In the genomic region with DNA sequence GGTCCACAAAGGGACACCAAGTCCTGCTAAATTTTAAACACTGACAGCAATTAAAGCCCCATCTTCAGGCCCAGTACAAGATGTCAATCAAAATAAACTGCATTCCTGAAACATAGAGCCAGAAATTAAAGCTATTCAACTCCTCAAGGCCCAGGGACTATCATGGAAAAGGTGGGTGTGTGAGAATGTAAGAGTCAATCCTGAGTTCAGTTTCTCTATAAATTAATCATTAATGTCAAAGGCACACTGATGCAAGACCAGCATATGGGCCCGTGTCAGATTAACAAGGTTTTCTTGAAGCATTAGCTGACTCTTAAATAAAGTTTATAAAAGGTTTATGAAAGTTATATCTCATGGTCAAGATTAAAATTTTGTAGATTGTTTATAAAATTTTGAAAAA, we compare ENCODE assay signal across 2 cellular contexts.
A peak's percentile ranks its signal among the peaks of the same experiment; 100 is the strongest.
TF ChIP-seq lines count a peak whose summit lies in the region.

No MANE protein-coding gene starts in this region.

TF ChIP-seq in liver, 16 proteins besides CTCF, POLR2A, EP300 and RAD21:
- TF ChIP-seq TAF1 (conservative IDR thresholded peaks at IDR 0.05) (no peak), FOXA1 (IDR thresholded peaks at IDR 0.05) (no peak), HNF4A (conservative IDR thresholded peaks at IDR 0.05) (peak in 1 of 2 donors; percentile 28), SP1 (IDR thresholded peaks at IDR 0.05) (peak; percentile 11), EGR1 (IDR thresholded peaks at IDR 0.05; ENCODE audit: low read depth in 2 of 2) (peak in 1 of 2 donors; percentile 11)

TF ChIP-seq in HepG2, 621 proteins besides CTCF, POLR2A, EP300 and RAD21:
- no peak for TF ChIP-seq UBTF (CRISPR knock-in tag; IDR thresholded peaks at IDR 0.05)
- no peak for TF ChIP-seq DRAP1 (CRISPR knock-in tag; IDR thresholded peaks at IDR 0.05)
- no peak for TF ChIP-seq KDM6A (CRISPR knock-in tag; IDR thresholded peaks at IDR 0.05; ENCODE audit: low read depth)
- no peak for TF ChIP-seq ARHGAP35 (CRISPR knock-in tag; IDR thresholded peaks at IDR 0.05; ENCODE audit: borderline replicate concordance)
- no peak for TF ChIP-seq AGO1 (IDR thresholded peaks at IDR 0.05; ENCODE audit: low read depth, low read length, poor library complexity, severe bottlenecking)
- TF ChIP-seq ZNF180 (CRISPR knock-in tag; IDR thresholded peaks at IDR 0.05; ENCODE audit: borderline replicate concordance, low read depth): no peak
- TF ChIP-seq KDM4B (CRISPR knock-in tag; IDR thresholded peaks at IDR 0.05): no peak
- TF ChIP-seq ERF (CRISPR knock-in tag; IDR thresholded peaks at IDR 0.05): no peak
- TF ChIP-seq, protein P1, sequence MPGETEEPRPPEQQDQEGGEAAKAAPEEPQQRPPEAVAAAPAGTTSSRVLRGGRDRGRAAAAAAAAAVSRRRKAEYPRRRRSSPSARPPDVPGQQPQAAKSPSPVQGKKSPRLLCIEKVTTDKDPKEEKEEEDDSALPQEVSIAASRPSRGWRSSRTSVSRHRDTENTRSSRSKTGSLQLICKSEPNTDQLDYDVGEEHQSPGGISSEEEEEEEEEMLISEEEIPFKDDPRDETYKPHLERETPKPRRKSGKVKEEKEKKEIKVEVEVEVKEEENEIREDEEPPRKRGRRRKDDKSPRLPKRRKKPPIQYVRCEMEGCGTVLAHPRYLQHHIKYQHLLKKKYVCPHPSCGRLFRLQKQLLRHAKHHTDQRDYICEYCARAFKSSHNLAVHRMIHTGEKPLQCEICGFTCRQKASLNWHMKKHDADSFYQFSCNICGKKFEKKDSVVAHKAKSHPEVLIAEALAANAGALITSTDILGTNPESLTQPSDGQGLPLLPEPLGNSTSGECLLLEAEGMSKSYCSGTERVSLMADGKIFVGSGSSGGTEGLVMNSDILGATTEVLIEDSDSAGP (CRISPR knock-in tag; IDR thresholded peaks at IDR 0.05; ENCODE audit: borderline replicate concordance): no peak
- no peak for TF ChIP-seq RBAK (CRISPR knock-in tag; IDR thresholded peaks at IDR 0.05)
- no peak for TF ChIP-seq ZNF496 (CRISPR knock-in tag; IDR thresholded peaks at IDR 0.05; ENCODE audit: insufficient replicate concordance)
- no peak for TF ChIP-seq USF2 (IDR thresholded peaks at IDR 0.05; ENCODE audit: low read depth, low read length)
- TF ChIP-seq USF2 (CRISPR knock-in tag; IDR thresholded peaks at IDR 0.05; ENCODE audit: borderline replicate concordance): no peak
- TF ChIP-seq, protein P2, sequence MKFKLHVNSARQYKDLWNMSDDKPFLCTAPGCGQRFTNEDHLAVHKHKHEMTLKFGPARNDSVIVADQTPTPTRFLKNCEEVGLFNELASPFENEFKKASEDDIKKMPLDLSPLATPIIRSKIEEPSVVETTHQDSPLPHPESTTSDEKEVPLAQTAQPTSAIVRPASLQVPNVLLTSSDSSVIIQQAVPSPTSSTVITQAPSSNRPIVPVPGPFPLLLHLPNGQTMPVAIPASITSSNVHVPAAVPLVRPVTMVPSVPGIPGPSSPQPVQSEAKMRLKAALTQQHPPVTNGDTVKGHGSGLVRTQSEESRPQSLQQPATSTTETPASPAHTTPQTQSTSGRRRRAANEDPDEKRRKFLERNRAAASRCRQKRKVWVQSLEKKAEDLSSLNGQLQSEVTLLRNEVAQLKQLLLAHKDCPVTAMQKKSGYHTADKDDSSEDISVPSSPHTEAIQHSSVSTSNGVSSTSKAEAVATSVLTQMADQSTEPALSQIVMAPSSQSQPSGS (CRISPR knock-in tag; IDR thresholded peaks at IDR 0.05): no peak
- TF ChIP-seq ISX (CRISPR knock-in tag; conservative IDR thresholded peaks at IDR 0.05): no peak
- TF ChIP-seq KDM5B (CRISPR knock-in tag; IDR thresholded peaks at IDR 0.05; ENCODE audit: borderline replicate concordance): no peak
TF ChIP-seq in HepG2: peak in this region for 0.
